Comparison of ENCODE assay signal across 26 cellular contexts in genomic region chr9:81293651-81294050, GRCh38.
DNase-seq lines count a peak whose midpoint lies in the region; ATAC-seq, FAIRE-seq and TF ChIP-seq lines count a peak whose summit lies in the region.
"Had no signal": no experiment of that assay in that cellular context is flagged by ENCODE, and none has a peak within 500 bp of the region (broad histone marks: within the 10 kb centered on the region; RNA-seq: fewer than 3 reads in every experiment).

No MANE protein-coding gene starts in this region.

- no peaks in the 10 kb centered on the region for H3K36me3 Mint-ChIP-seq in endodermal cell (ENCODE audit: low read depth)
- H3K36me3 Mint-ChIP-seq: CD14-positive monocyte; CD8-positive, alpha-beta memory T cell had no signal

- peak; percentile 48 for FAIRE-seq in H54 (lab: Jason Lieb, UNC)
- FAIRE-seq: A549, GM12891, GM18507, H1 had no signal

- H3K36me3 ChIP-seq in endodermal cell (ENCODE audit: control insufficient read depth, insufficient read depth, low read length) (no peaks in the 10 kb centered on the region), tibial nerve (no peaks in the 10 kb centered on the region)
- H3K36me3 ChIP-seq: BE2C; BLaER1 treated with 17β-estradiol and CSF1 and Interleukin-3, amounts not matched to agents 10 nM and 100 nM had no signal

- H3K27ac ChIP-seq in endodermal cell (ENCODE audit: low read depth, low read length) (no peak overlapping the region), tibial nerve (no peak overlapping the region)
- H3K27ac ChIP-seq: BLaER1 treated with 17β-estradiol and CSF1 and Interleukin-3, amounts not matched to agents 10 nM and 100 nM; GM23248 had no signal

- H3K27me3 Mint-ChIP-seq in endodermal cell (ENCODE audit: insufficient read depth), result peaks cover 4% of the 10 kb centered on the region
- no peaks in the 10 kb centered on the region for H3K27me3 Mint-ChIP-seq in stimulated activated naive CD8-positive, alpha-beta T cell treated with anti-CD3 and anti-CD28 coated beads, Interleukin-15, amount 100 ng/mL, for 72 hours
- H3K27me3 Mint-ChIP-seq: CD4-positive, alpha-beta T cell had no signal

- no peak for ATAC-seq in HG03469 (IDR thresholded peaks at IDR 0.05; ENCODE audit: unreplicated experiment)
- ATAC-seq in stimulated activated naive CD8-positive, alpha-beta T cell treated with anti-CD3 and anti-CD28 coated beads, Interleukin-15, amount 100 ng/mL, for 72 hours, result no peak
- ATAC-seq: A549, HCT116 had no signal

- no peak overlapping the region for H3K9ac ChIP-seq in endodermal cell (ENCODE audit: extremely low read depth, low read length, poor library complexity, severe bottlenecking)
- H3K9ac ChIP-seq: BLaER1 treated with 17β-estradiol and CSF1 and Interleukin-3, amounts not matched to agents 10 nM and 100 nM; GM23248 had no signal

- H3K4me3 ChIP-seq in endodermal cell (ENCODE audit: low read length) (peak overlapping the region; percentile 36), tibial nerve (no peak overlapping the region)
- H3K4me3 ChIP-seq: A549; BLaER1 treated with 17β-estradiol and CSF1 and Interleukin-3, amounts not matched to agents 10 nM and 100 nM; GM23248 had no signal

- TF ChIP-seq EP300 in tibial nerve (IDR thresholded peaks at IDR 0.05), result no peak

- H3K4me1 ChIP-seq in endodermal cell (ENCODE audit: control insufficient read depth, insufficient read depth, low read length) (no peaks in the 10 kb centered on the region), tibial nerve (peaks cover 0 to 17% (median 0%) of the 10 kb centered on the region in 4 donors)
- H3K4me1 ChIP-seq: A549 had no signal

- no peak for DNase-seq in H54 (ENCODE audit: insufficient read length, low spot score)
- DNase-seq in endodermal cell, result no peak
- peak; percentile 2 for DNase-seq in pons (ENCODE audit: low spot score)
- no peak for DNase-seq in tibial nerve (ENCODE audit: low spot score in 2 of 2)
- no peak for DNase-seq in stimulated activated naive CD8-positive, alpha-beta T cell treated with anti-CD3 and anti-CD28 coated beads, Interleukin-15, amount 100 ng/mL, for 72 hours
- DNase-seq: 8988T; ACHN; AML-193; BE2C; Calu3; CD4-positive, alpha-beta T cell; CD8-positive, alpha-beta memory T cell; COR-L47; DMS53; DMS79 treated with DMSO at 0.1 percent for 48 hours; GF-D8; GM23248; H9 had no signal

- peaks cover 4% of the 10 kb centered on the region for H3K9me3 Mint-ChIP-seq in endodermal cell
- peaks cover 7 to 17% of the 10 kb centered on the region in 2 donors for H3K9me3 Mint-ChIP-seq in stimulated activated naive CD8-positive, alpha-beta T cell treated with anti-CD3 and anti-CD28 coated beads, Interleukin-15, amount 100 ng/mL, for 72 hours

- TF ChIP-seq POLR2A in H54 (IDR thresholded peaks at IDR 0.05; ENCODE audit: low read depth, low read length) (no peak), tibial nerve (IDR thresholded peaks at IDR 0.05) (no peak)

- TF ChIP-seq CTCF in endodermal cell (conservative IDR thresholded peaks at IDR 0.05) (no peak), tibial nerve (IDR thresholded peaks at IDR 0.05) (no peak)

- H3K9me3 ChIP-seq in endodermal cell (ENCODE audit: control insufficient read depth, low read length), result peaks cover 1% of the 10 kb centered on the region
- peaks cover 0 to 5% (median under 1%) of the 10 kb centered on the region in 4 donors for H3K9me3 ChIP-seq in tibial nerve
- H3K9me3 ChIP-seq: A549, BE2C had no signal

- no peak overlapping the region for H3K27ac Mint-ChIP-seq in endodermal cell
- no peak overlapping the region for H3K27ac Mint-ChIP-seq in stimulated activated naive CD8-positive, alpha-beta T cell treated with anti-CD3 and anti-CD28 coated beads, Interleukin-15, amount 100 ng/mL, for 72 hours
- H3K27ac Mint-ChIP-seq: CD14-positive monocyte; CD4-positive, alpha-beta T cell; CD8-positive, alpha-beta memory T cell; H9 had no signal

- H3K4me3 Mint-ChIP-seq in endodermal cell, result no peak overlapping the region
- no peak overlapping the region for H3K4me3 Mint-ChIP-seq in stimulated activated naive CD8-positive, alpha-beta T cell treated with anti-CD3 and anti-CD28 coated beads, Interleukin-15, amount 100 ng/mL, for 72 hours
- H3K4me3 Mint-ChIP-seq: CD14-positive monocyte; CD4-positive, alpha-beta T cell; CD8-positive, alpha-beta memory T cell; H9 had no signal

- H3K4me1 Mint-ChIP-seq in endodermal cell, result peaks cover 6% of the 10 kb centered on the region
- no peaks in the 10 kb centered on the region for H3K4me1 Mint-ChIP-seq in stimulated activated naive CD8-positive, alpha-beta T cell treated with anti-CD3 and anti-CD28 coated beads, Interleukin-15, amount 100 ng/mL, for 72 hours
- H3K4me1 Mint-ChIP-seq: CD8-positive, alpha-beta memory T cell had no signal

- no peaks in the 10 kb centered on the region for H3K27me3 ChIP-seq in endodermal cell (ENCODE audit: control insufficient read depth, insufficient read depth, low read length, poor library complexity, severe bottlenecking)
- H3K27me3 ChIP-seq in tibial nerve, result no peaks in the 10 kb centered on the region
- H3K27me3 ChIP-seq: BE2C; BLaER1 treated with 17β-estradiol and CSF1 and Interleukin-3, amounts not matched to agents 10 nM and 100 nM had no signal
